In the genomic region with DNA sequence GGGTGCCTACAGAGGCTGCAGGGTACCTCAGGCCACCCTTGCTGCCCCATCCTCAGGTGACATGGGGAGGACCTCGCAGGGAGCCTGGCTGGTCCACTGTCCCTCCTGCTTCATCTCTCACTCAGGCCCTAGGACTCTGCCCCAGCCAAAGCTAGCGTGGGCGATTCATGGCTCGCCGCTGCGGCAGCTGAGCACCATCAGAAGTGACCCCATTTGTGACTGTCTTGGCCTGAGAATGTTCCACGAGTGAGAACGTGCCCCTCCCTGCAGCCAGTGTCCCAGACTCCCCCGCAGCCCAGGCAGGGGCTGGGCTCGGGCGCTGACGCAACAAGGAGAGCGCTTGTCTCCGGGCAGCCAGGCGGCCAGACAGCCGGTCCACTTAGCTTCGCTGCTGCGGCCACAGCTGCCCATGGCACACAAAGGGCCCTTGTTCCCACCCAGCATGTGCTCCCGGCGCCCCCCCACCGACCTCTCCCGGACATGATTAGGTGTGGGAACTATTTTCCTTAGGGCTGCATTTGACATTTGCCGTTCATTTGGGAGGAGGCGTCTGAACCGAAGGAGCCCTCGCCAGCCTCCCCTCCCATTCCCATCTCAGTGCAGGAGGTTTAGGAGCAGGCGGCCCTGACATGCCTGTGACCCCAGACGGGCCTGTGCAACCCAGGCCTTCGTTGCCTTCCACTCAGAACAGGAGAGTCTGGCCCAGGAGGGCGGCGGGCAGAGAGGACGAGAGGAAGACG, we compare ENCODE assay signal across 9 cellular contexts. TPM values are rescaled to one million over a fixed set of nuclear protein-coding genes. Genes with fewer than 3 reads are reported as not detected.
DNase-seq lines count a peak whose midpoint lies in the region; ATAC-seq and TF ChIP-seq lines count a peak whose summit lies in the region.
"Had no signal": no experiment of that assay in that cellular context is flagged by ENCODE, and none has a peak within 500 bp of the region (broad histone marks: within the 10 kb centered on the region; RNA-seq: fewer than 3 reads in every experiment).

No MANE protein-coding gene starts in this region.

- TF ChIP-seq RAD21 in Ishikawa (IDR thresholded peaks at IDR 0.05; ENCODE audit: low read depth): no peak

- peaks cover 7% of the 10 kb centered on the region for H3K4me1 Mint-ChIP-seq in activated T-helper 1 cell treated with anti-CD3 and anti-CD28 coated beads, Interleukin-12 subunit alpha, Interleukin-12 subunit beta, Interleukin-2, Interleukin-4 antibody, amounts not matched to agents 30 ng/mL and 10 ng/mL and 1 ng/mL, durations not matched to agents 14 hours and 24 hours and 36 hours (ENCODE audit: low read depth)

- no peaks in the 10 kb centered on the region for H3K27me3 ChIP-seq in skeletal muscle satellite cell (ENCODE audit: control insufficient read depth, insufficient read depth, low read length)

- ATAC-seq in left lobe of liver (peak; percentile 59), GM21360 (IDR thresholded peaks at IDR 0.05; ENCODE audit: unreplicated experiment) (no peak)

- H3K9me3 Mint-ChIP-seq in activated T-helper 1 cell treated with anti-CD3 and anti-CD28 coated beads, Interleukin-12 subunit alpha, Interleukin-12 subunit beta, Interleukin-2, Interleukin-4 antibody, amounts not matched to agents 30 ng/mL and 10 ng/mL and 1 ng/mL, durations not matched to agents 14 hours and 24 hours and 36 hours: no peaks in the 10 kb centered on the region
- H3K9me3 Mint-ChIP-seq: stimulated activated naive CD8-positive, alpha-beta T cell treated with anti-CD3 and anti-CD28 coated beads, Interleukin-15, Interleukin-2, amounts not matched to agents 100 ng/mL and 50 ng/mL, for 24 hours had no signal

- peak overlapping the region; percentile 71 for H3K9ac ChIP-seq in skeletal muscle satellite cell (ENCODE audit: low read depth, low read length)

- H3K4me3 Mint-ChIP-seq in activated T-helper 1 cell treated with anti-CD3 and anti-CD28 coated beads, Interleukin-12 subunit alpha, Interleukin-12 subunit beta, Interleukin-2, Interleukin-4 antibody, amounts not matched to agents 30 ng/mL and 10 ng/mL and 1 ng/mL, durations not matched to agents 14 hours and 24 hours and 36 hours: no peak overlapping the region
- H3K4me3 Mint-ChIP-seq: stimulated activated naive CD8-positive, alpha-beta T cell treated with anti-CD3 and anti-CD28 coated beads, Interleukin-15, Interleukin-2, amounts not matched to agents 100 ng/mL and 50 ng/mL, for 24 hours had no signal

- H3K36me3 Mint-ChIP-seq in activated T-helper 1 cell treated with anti-CD3 and anti-CD28 coated beads, Interleukin-12 subunit alpha, Interleukin-12 subunit beta, Interleukin-2, Interleukin-4 antibody, amounts not matched to agents 30 ng/mL and 10 ng/mL and 1 ng/mL, durations not matched to agents 14 hours and 24 hours and 36 hours (ENCODE audit: low read depth): no peaks in the 10 kb centered on the region

- intact Hi-C loops in activated T-helper 1 cell treated with anti-CD3 and anti-CD28 coated beads, Interleukin-12 subunit alpha, Interleukin-12 subunit beta, Interleukin-2, Interleukin-4 antibody, amounts not matched to agents 30 ng/mL and 10 ng/mL and 1 ng/mL, durations not matched to agents 14 hours and 24 hours and 36 hours (cut with micrococcal nuclease): loop anchor here (5.0 kb wide), 1 partner anchor 165 kb away; no protein-coding TSS in a partner anchor

- TF ChIP-seq EP300 in Ishikawa (IDR thresholded peaks at IDR 0.05; ENCODE audit: borderline replicate concordance): peak; percentile 86

- H3K36me3 ChIP-seq in skeletal muscle satellite cell (ENCODE audit: insufficient read depth, low read length): no peaks in the 10 kb centered on the region

- no peaks in the 10 kb centered on the region for H3K27me3 Mint-ChIP-seq in activated T-helper 1 cell treated with anti-CD3 and anti-CD28 coated beads, Interleukin-12 subunit alpha, Interleukin-12 subunit beta, Interleukin-2, Interleukin-4 antibody, amounts not matched to agents 30 ng/mL and 10 ng/mL and 1 ng/mL, durations not matched to agents 14 hours and 24 hours and 36 hours (ENCODE audit: insufficient read depth)

- H3K4me3 ChIP-seq in skeletal muscle satellite cell (ENCODE audit: low read length): peak overlapping the region; percentile 53

- H3K4me1 ChIP-seq in skeletal muscle satellite cell (ENCODE audit: control insufficient read depth, insufficient read depth, low read length): peaks cover 42% of the 10 kb centered on the region

- H3K27ac Mint-ChIP-seq in activated T-helper 1 cell treated with anti-CD3 and anti-CD28 coated beads, Interleukin-12 subunit alpha, Interleukin-12 subunit beta, Interleukin-2, Interleukin-4 antibody, amounts not matched to agents 30 ng/mL and 10 ng/mL and 1 ng/mL, durations not matched to agents 14 hours and 24 hours and 36 hours: no peak overlapping the region
- H3K27ac Mint-ChIP-seq: stimulated activated naive CD8-positive, alpha-beta T cell treated with anti-CD3 and anti-CD28 coated beads, Interleukin-15, Interleukin-2, amounts not matched to agents 100 ng/mL and 50 ng/mL, for 24 hours had no signal

- H3K4me2 ChIP-seq in skeletal muscle satellite cell (ENCODE audit: low read length): peak overlapping the region; percentile 70

- no peaks in the 10 kb centered on the region for H3K9me3 ChIP-seq in skeletal muscle satellite cell (replicated peaks; ENCODE audit: low read length)

- DNase-seq in cerebellum (ENCODE audit: low spot score) (peak; percentile 70), left lobe of liver (ENCODE audit: low spot score) (peak; percentile 71), NCI-H82 treated with DMSO at 0.1 percent for 48 hours (lab: John Stamatoyannopoulos, UW; ENCODE audit: unreplicated experiment) (no peak), ureter (ENCODE audit: low spot score) (no peak)
- DNase-seq in activated T-helper 1 cell treated with anti-CD3 and anti-CD28 coated beads, Interleukin-12 subunit alpha, Interleukin-12 subunit beta, Interleukin-2, Interleukin-4 antibody, amounts not matched to agents 30 ng/mL and 10 ng/mL and 1 ng/mL, durations not matched to agents 14 hours and 24 hours and 36 hours (ENCODE audit: low spot score): no peak

TF ChIP-seq in Ishikawa, 13 proteins besides CTCF, POLR2A, EP300 and RAD21:
- TF ChIP-seq NFIC (IDR thresholded peaks at IDR 0.05): peak; percentile 34; the same call in 1 of the 2 replicates
- no peak for TF ChIP-seq TAF1 (IDR thresholded peaks at IDR 0.05; ENCODE audit: low read depth)
- TF ChIP-seq CREB1 (IDR thresholded peaks at IDR 0.05; ENCODE audit: low read depth): no peak
- peak; percentile 95 for TF ChIP-seq TCF12 (IDR thresholded peaks at IDR 0.05; ENCODE audit: low read depth)
- TF ChIP-seq FOXM1 (IDR thresholded peaks at IDR 0.05; ENCODE audit: borderline replicate concordance, low read depth): peak; percentile 51; the same call in 1 of the 2 replicates
- TF ChIP-seq YY1 (IDR thresholded peaks at IDR 0.05; ENCODE audit: low read depth): 0 out of 2 replicates have a peak, but pooled peaks have one; percentile 33
- TF ChIP-seq EGR1 (IDR thresholded peaks at IDR 0.05): peak; percentile 66; the same call in 1 of the 2 replicates
- TF ChIP-seq ZBTB7A (IDR thresholded peaks at IDR 0.05; ENCODE audit: low read depth): no peak
- TF ChIP-seq TEAD4 (IDR thresholded peaks at IDR 0.05): no peak
- TF ChIP-seq, protein P1, sequence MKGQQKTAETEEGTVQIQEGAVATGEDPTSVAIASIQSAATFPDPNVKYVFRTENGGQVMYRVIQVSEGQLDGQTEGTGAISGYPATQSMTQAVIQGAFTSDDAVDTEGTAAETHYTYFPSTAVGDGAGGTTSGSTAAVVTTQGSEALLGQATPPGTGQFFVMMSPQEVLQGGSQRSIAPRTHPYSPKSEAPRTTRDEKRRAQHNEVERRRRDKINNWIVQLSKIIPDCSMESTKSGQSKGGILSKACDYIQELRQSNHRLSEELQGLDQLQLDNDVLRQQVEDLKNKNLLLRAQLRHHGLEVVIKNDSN (IDR thresholded peaks at IDR 0.05): no peak
- TF ChIP-seq, protein P2, sequence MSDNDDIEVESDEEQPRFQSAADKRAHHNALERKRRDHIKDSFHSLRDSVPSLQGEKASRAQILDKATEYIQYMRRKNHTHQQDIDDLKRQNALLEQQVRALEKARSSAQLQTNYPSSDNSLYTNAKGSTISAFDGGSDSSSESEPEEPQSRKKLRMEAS (IDR thresholded peaks at IDR 0.05): peak; percentile 83
- TF ChIP-seq, protein P3, sequence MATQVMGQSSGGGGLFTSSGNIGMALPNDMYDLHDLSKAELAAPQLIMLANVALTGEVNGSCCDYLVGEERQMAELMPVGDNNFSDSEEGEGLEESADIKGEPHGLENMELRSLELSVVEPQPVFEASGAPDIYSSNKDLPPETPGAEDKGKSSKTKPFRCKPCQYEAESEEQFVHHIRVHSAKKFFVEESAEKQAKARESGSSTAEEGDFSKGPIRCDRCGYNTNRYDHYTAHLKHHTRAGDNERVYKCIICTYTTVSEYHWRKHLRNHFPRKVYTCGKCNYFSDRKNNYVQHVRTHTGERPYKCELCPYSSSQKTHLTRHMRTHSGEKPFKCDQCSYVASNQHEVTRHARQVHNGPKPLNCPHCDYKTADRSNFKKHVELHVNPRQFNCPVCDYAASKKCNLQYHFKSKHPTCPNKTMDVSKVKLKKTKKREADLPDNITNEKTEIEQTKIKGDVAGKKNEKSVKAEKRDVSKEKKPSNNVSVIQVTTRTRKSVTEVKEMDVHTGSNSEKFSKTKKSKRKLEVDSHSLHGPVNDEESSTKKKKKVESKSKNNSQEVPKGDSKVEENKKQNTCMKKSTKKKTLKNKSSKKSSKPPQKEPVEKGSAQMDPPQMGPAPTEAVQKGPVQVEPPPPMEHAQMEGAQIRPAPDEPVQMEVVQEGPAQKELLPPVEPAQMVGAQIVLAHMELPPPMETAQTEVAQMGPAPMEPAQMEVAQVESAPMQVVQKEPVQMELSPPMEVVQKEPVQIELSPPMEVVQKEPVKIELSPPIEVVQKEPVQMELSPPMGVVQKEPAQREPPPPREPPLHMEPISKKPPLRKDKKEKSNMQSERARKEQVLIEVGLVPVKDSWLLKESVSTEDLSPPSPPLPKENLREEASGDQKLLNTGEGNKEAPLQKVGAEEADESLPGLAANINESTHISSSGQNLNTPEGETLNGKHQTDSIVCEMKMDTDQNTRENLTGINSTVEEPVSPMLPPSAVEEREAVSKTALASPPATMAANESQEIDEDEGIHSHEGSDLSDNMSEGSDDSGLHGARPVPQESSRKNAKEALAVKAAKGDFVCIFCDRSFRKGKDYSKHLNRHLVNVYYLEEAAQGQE (IDR thresholded peaks at IDR 0.05; ENCODE audit: low read depth): no peak
- TF ChIP-seq CEBPB (IDR thresholded peaks at IDR 0.05): peak; percentile 77; the same call in 1 of the 2 replicates

RNA-seq across cellular contexts. Expression of a gene that starts 19.3 kb away (rescaled TPM):
- total RNA-seq in cerebellum (14.2 TPM), left lobe of liver (17.5 TPM), ureter (42.6 TPM)
- total RNA-seq in skeletal muscle satellite cell (2012; rRNA removed): 16.4 and 18.0 TPM in 2 replicates
- 14.3 and 17.6 TPM in 2 replicates for total RNA-seq in activated T-helper 1 cell treated with anti-CD3 and anti-CD28 coated beads, Interleukin-12 subunit alpha, Interleukin-12 subunit beta, Interleukin-2, Interleukin-4 antibody, amounts not matched to agents 30 ng/mL and 10 ng/mL and 1 ng/mL, durations not matched to agents 14 hours and 24 hours and 36 hours

Comparison
In these comparisons a context has a peak if more than half of its experiments do, and no peak if none do; other contexts are left out.
1. DNase-seq: peak in cerebellum (single experiment) and left lobe of liver (single experiment); none in activated T-helper 1 cell treated with anti-CD3 and anti-CD28 coated beads, Interleukin-12 subunit alpha, Interleukin-12 subunit beta, Interleukin-2, Interleukin-4 antibody, amounts not matched to agents 30 ng/mL and 10 ng/mL and 1 ng/mL, durations not matched to agents 14 hours and 24 hours and 36 hours (single experiment), NCI-H82 treated with DMSO at 0.1 percent for 48 hours (single experiment) and ureter (single experiment).